ENCODE assay signal across 12 cellular contexts in the genomic region with DNA sequence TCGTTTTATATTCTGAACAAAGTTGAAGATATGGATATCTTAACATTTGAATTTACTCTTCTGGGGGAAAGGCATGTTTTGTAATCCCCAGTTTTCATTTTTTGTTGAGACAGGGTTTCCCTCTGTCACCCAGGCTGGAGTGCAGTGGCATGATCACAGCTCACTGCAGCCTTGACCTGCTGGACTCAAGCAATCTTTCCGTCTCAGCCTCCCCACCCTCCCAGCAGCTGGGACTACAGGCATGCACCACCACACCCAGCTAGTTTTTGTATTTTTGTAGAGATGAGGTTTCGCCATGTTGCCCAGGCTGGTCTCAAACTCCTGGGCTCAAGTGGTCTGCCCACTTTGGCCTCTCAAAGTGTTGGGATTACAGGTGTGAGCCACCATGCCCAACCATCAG. TPM values are rescaled to one million over a fixed set of nuclear protein-coding genes. Genes with fewer than 3 reads are reported as not detected.
DNase-seq lines count a peak whose midpoint lies in the region; TF ChIP-seq lines count a peak whose summit lies in the region.
"Not testable (repeated sequence)": the region's sequence is repeated elsewhere in the genome, so short reads cannot be mapped to it uniquely, and the experiment has no call there.
"Had no signal": no experiment of that assay in that cellular context is flagged by ENCODE, and none has a peak within 500 bp of the region (broad histone marks: within the 10 kb centered on the region; RNA-seq: fewer than 3 reads in every experiment).

No MANE protein-coding gene starts in this region.

- H3K4me1 Mint-ChIP-seq in stimulated activated naive CD8-positive, alpha-beta T cell treated with anti-CD3 and anti-CD28 coated beads, Interleukin-15, Interleukin-2, amounts not matched to agents 100 ng/mL and 50 ng/mL, for 24 hours (ENCODE audit: low read depth), result peaks cover 51% of the 10 kb centered on the region

- H3K36me3 Mint-ChIP-seq in stimulated activated naive CD8-positive, alpha-beta T cell treated with anti-CD3 and anti-CD28 coated beads, Interleukin-15, Interleukin-2, amounts not matched to agents 100 ng/mL and 50 ng/mL, for 24 hours (ENCODE audit: low read depth), result not testable (repeated sequence)

- not testable (repeated sequence) for H3K27me3 ChIP-seq in A673 (replicated peaks; ENCODE audit: insufficient read depth, low read depth, low read length, poor library complexity); HAP-1 (ENCODE audit: low read depth); SK-N-SH (ENCODE audit: insufficient read depth); osteoblast (ENCODE audit: insufficient read depth, low read length)

- TF ChIP-seq RAD21 in SK-N-SH (IDR thresholded peaks at IDR 0.05; ENCODE audit: low read length), result not testable (repeated sequence)

- not testable (repeated sequence) for H3K9ac ChIP-seq in SK-N-SH

- H3K36me3 ChIP-seq in A673 (ENCODE audit: insufficient read depth, low read length, poor library complexity, severe bottlenecking); HAP-1 (replicated peaks); SK-N-SH (replicated peaks in 1 of 2; ENCODE audit: control insufficient read depth in 1 of 2, insufficient read depth in 2 of 2, low read length in 1 of 2); osteoblast (ENCODE audit: insufficient read depth, low read length): not testable (repeated sequence)

- H3K27ac Mint-ChIP-seq in stimulated activated naive CD8-positive, alpha-beta T cell treated with anti-CD3 and anti-CD28 coated beads, Interleukin-15, Interleukin-2, amounts not matched to agents 100 ng/mL and 50 ng/mL, for 24 hours, result not testable (repeated sequence)

- intact Hi-C loops in A673 (cut with micrococcal nuclease; ENCODE audit: unreplicated experiment); lower leg skin (cut with DNase I; ENCODE audit: low total_unique reads): not testable (repeated sequence)

- peak overlapping the region; percentile 50 for H3K4me3 Mint-ChIP-seq in stimulated activated naive CD8-positive, alpha-beta T cell treated with anti-CD3 and anti-CD28 coated beads, Interleukin-15, Interleukin-2, amounts not matched to agents 100 ng/mL and 50 ng/mL, for 24 hours

- not testable (repeated sequence) for H3F3A ChIP-seq in SK-N-SH (replicated peaks; ENCODE audit: insufficient read depth)

- not testable (repeated sequence) for H4K20me1 ChIP-seq in SK-N-SH (ENCODE audit: insufficient read depth); osteoblast (ENCODE audit: insufficient read depth, low read length)

- H3K9me3 ChIP-seq in A673 (ENCODE audit: low read depth, low read length, poor library complexity, severe bottlenecking); HAP-1; SK-N-SH; osteoblast (ENCODE audit: low read depth, low read length): not testable (repeated sequence)

- CTCF ChIA-PET in A673 (lab: Charles Lee), result not testable (repeated sequence)
- CTCF ChIA-PET in SK-N-SH (lab: Yijun Ruan, JAX), result interaction anchor here (0.8 to 0.9 kb wide), 2 partner anchors 60 to 81 kb away, joined by 3 read pairs; no protein-coding TSS in a partner anchor

- not testable (repeated sequence) for TF ChIP-seq CTCF in A673 (conservative IDR thresholded peaks at IDR 0.05; ENCODE audit: low read depth, low read length); SK-N-SH (IDR thresholded peaks at IDR 0.05); cardiac fibroblast (IDR thresholded peaks at IDR 0.05; ENCODE audit: low read depth, low read length); fibroblast of pulmonary artery (IDR thresholded peaks at IDR 0.05; ENCODE audit: low read length, missing control alignments); lower leg skin (IDR thresholded peaks at IDR 0.05); osteoblast (IDR thresholded peaks at IDR 0.05; ENCODE audit: extremely low read depth, low read depth, low read length)

- DNase-seq in A673 (ENCODE audit: low spot score); HAP-1 (ENCODE audit: low spot score in 2 of 2); SK-N-SH; cardiac fibroblast (ENCODE audit: low read depth in 2 of 2); fibroblast of pulmonary artery (ENCODE audit: low read depth); lower leg skin (ENCODE audit: low spot score in 2 of 2); osteoblast (ENCODE audit: insufficient read length, low spot score, missing footprints): not testable (repeated sequence)

- not testable (repeated sequence) for H3K9me3 Mint-ChIP-seq in stimulated activated naive CD8-positive, alpha-beta T cell treated with anti-CD3 and anti-CD28 coated beads, Interleukin-15, Interleukin-2, amounts not matched to agents 100 ng/mL and 50 ng/mL, for 24 hours

- not testable (repeated sequence) for H2AFZ ChIP-seq in SK-N-SH (ENCODE audit: low read depth); osteoblast (ENCODE audit: low read length)

- in situ Hi-C loops in HAP-1 (cut with MboI; ENCODE audit: low sequenced_read_pairs), result not testable (repeated sequence)

- H3K4me3 ChIP-seq in A673 (ENCODE audit: low read depth, low read length, poor library complexity, severe bottlenecking), result peak overlapping the region; percentile 59
- peak overlapping the region; percentile 36 for H3K4me3 ChIP-seq in HAP-1
- H3K4me3 ChIP-seq in SK-N-SH (ENCODE audit: low read depth in 2 of 2, low read length in 1 of 2), result peak overlapping the region in 1 of 2 experiments; percentile 60; a peak in 2 of 4 replicates
- H3K4me3 ChIP-seq in cardiac fibroblast (replicated peaks in 1 of 2; ENCODE audit: low read depth in 2 of 2, low read length in 2 of 2), result peak overlapping the region; percentile 80 to 84
- peak overlapping the region; percentile 88 for H3K4me3 ChIP-seq in fibroblast of pulmonary artery (replicated peaks; ENCODE audit: low read depth, low read length)
- H3K4me3 ChIP-seq in lower leg skin (ENCODE audit: low read depth, poor library complexity, severe bottlenecking), result peak overlapping the region; percentile 75
- peak overlapping the region; percentile 33 for H3K4me3 ChIP-seq in osteoblast (ENCODE audit: insufficient read depth, low read length)

- H3K4me1 ChIP-seq in A673 (ENCODE audit: insufficient read depth, low read length, poor library complexity, severe bottlenecking) (peaks cover 41% of the 10 kb centered on the region), HAP-1 (peaks cover 40% of the 10 kb centered on the region), SK-N-SH (ENCODE audit: control insufficient read depth in 1 of 2, insufficient read depth in 2 of 2, low read depth in 1 of 2, low read length in 1 of 2) (peaks cover 11 to 31% of the 10 kb centered on the region in 2 experiments), osteoblast (ENCODE audit: insufficient read depth, low read length) (peaks cover 41% of the 10 kb centered on the region)

- not testable (repeated sequence) for H3K27me3 Mint-ChIP-seq in stimulated activated naive CD8-positive, alpha-beta T cell treated with anti-CD3 and anti-CD28 coated beads, Interleukin-15, Interleukin-2, amounts not matched to agents 100 ng/mL and 50 ng/mL, for 24 hours

- TF ChIP-seq POLR2A in lower leg skin (IDR thresholded peaks at IDR 0.05), result not testable (repeated sequence)

- H3K27ac ChIP-seq in A673 (ENCODE audit: low read depth, low read length, poor library complexity, severe bottlenecking); SK-N-SH (ENCODE audit: low read depth in 2 of 2, low read length in 1 of 2); osteoblast (ENCODE audit: low read depth, low read length): not testable (repeated sequence)

- POLR2A ChIA-PET in A673 (lab: Charles Lee; ENCODE audit: low non-redundant PET); SK-N-SH (lab: Yijun Ruan, JAX): not testable (repeated sequence)

- WGBS in SK-N-SH (ENCODE audit: low lambda C conversion rate), result 60% methylated on average over 3 of the region's 3 CpGs
- 13 to 16% methylated on average over 3 of the region's 3 CpGs for WGBS in lower leg skin, 2 donors

- not testable (repeated sequence) for H3K9me2 ChIP-seq in SK-N-SH

- not testable (repeated sequence) for BruUV-seq in A673 (replicated peaks; lab: Mats Ljungman, UMichigan)

- TF ChIP-seq EP300 in SK-N-SH (IDR thresholded peaks at IDR 0.05; ENCODE audit: borderline replicate concordance in 1 of 2, low read depth in 1 of 2, low read length in 1 of 2), result not testable (repeated sequence)

- not testable (repeated sequence) for H3K79me2 ChIP-seq in SK-N-SH (ENCODE audit: insufficient read depth); osteoblast (ENCODE audit: insufficient read depth, low read length)

- H3K4me2 ChIP-seq in SK-N-SH (peak overlapping the region; percentile 81; the same call in 1 of the 2 replicates), osteoblast (ENCODE audit: insufficient read depth, low read length) (peak overlapping the region; percentile 93)

RNA-seq across cellular contexts. Expression of a gene that starts 25.4 kb away (rescaled TPM):
- total RNA-seq in A673 (2021) (not detected in 2 replicates), lower leg skin (not detected), osteoblast (not detected in 2 replicates)
- not detected in 2 replicates for polyA plus RNA-seq in SK-N-SH (2012; rRNA removed)
- polyA plus RNA-seq in SK-N-SH (2012; cell fraction: cytosol; rRNA removed), result not detected in 2 replicates
- polyA plus RNA-seq in SK-N-SH (2012; cell fraction: nucleus; rRNA removed), result not detected in 2 replicates
- total RNA-seq: A172, Calu3, cerebellum, T-cell had no signal
